ENCODE assay signal across 8 cellular contexts in the genomic region with DNA sequence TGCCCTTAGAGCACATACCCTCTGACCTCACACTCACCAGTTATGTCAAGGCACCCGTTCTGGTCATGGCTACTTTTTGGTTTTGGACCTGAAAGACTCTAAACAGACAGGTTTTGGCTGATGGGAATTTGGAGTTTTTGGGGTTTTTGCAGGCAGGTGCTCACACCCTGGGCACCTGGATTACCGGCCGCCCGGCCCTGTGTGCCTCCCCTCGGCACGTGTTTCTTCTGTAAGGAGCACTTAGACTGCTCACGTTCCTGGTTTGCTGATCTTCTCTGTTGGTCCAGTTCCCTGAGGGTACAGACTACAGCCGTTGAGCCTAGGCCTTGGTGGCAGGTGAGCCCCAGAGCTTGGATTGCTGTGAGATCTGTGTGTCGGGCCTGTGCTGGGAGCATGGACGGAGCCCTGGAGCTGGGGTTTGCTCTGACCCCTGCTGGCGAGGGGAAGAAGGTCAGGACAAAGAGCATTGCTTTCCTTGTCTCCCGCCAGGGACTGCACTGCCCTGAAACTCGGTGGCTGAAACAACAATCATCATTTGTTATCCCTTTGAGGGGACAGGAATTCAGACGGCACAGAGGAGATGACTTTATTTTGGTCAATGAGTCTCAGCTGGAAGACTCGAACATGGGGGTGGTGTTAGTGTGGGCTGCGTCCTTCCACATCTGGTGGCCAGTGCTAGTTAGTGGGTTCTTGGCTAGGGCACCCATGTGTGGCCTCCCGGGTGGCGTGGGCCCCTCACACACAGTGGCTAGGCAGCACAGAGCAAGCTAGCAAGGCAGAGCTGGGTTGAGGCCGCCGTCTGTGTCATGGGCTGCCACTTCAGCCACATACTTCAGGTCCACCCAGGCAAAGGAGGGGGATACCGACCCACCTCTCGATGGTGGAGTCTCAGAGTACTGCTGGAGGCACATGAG.
DNase-seq lines count a peak whose midpoint lies in the region; ATAC-seq and TF ChIP-seq lines count a peak whose summit lies in the region.

No MANE protein-coding gene starts in this region.

- H3K27ac Mint-ChIP-seq in stimulated activated naive CD8-positive, alpha-beta T cell treated with anti-CD3 and anti-CD28 coated beads, Interleukin-15, amount 100 ng/mL, for 72 hours, result peak overlapping the region in 1 of 2 donors; percentile 53

- no peaks in the 10 kb centered on the region for H3K27me3 Mint-ChIP-seq in stimulated activated naive CD8-positive, alpha-beta T cell treated with anti-CD3 and anti-CD28 coated beads, Interleukin-15, amount 100 ng/mL, for 72 hours

- TF ChIP-seq CTCF in breast epithelium (IDR thresholded peaks at IDR 0.05), result peak; percentile 48 to 58 (median 52)

- intact Hi-C loops in breast epithelium (cut with DNase I; ENCODE audit: low total_unique reads), result no loop called here

- no peaks in the 10 kb centered on the region for H3K9me3 Mint-ChIP-seq in stimulated activated naive CD8-positive, alpha-beta T cell treated with anti-CD3 and anti-CD28 coated beads, Interleukin-15, amount 100 ng/mL, for 72 hours

- ATAC-seq in stimulated activated naive CD8-positive, alpha-beta T cell treated with anti-CD3 and anti-CD28 coated beads, Interleukin-15, amount 100 ng/mL, for 72 hours, result peak; percentile 55
- ATAC-seq in GM21576 (IDR thresholded peaks at IDR 0.05; ENCODE audit: unreplicated experiment), result no peak

- in situ Hi-C loops in KBM-7 (cut with MboI; ENCODE audit: low pct_unique_long_range_greater_than_20kb, low sequenced_read_pairs), result no loop called here

- H3K27ac ChIP-seq in breast epithelium, result no peak overlapping the region

- peaks cover 68% of the 10 kb centered on the region for H3K4me1 Mint-ChIP-seq in stimulated activated naive CD8-positive, alpha-beta T cell treated with anti-CD3 and anti-CD28 coated beads, Interleukin-15, amount 100 ng/mL, for 72 hours

- H3K4me1 ChIP-seq in breast epithelium, result peaks cover 0 to 6% of the 10 kb centered on the region in 2 donors

- no peak overlapping the region for H3K4me3 ChIP-seq in breast epithelium

- no peaks in the 10 kb centered on the region for H3K36me3 ChIP-seq in breast epithelium

- no peak for TF ChIP-seq POLR2A in breast epithelium (IDR thresholded peaks at IDR 0.05)

- DNase-seq in Daoy (ENCODE audit: low read depth) (peak; percentile 28), KBM-7 (peak; percentile 53), breast epithelium (ENCODE audit: low spot score in 2 of 2) (no peak), islet precursor cell (peak; percentile 87), HK-2 (ENCODE audit: unreplicated experiment) (no peak), NCI-H2196 (lab: John Stamatoyannopoulos, UW; ENCODE audit: unreplicated experiment) (no peak)
- DNase-seq in stimulated activated naive CD8-positive, alpha-beta T cell treated with anti-CD3 and anti-CD28 coated beads, Interleukin-15, amount 100 ng/mL, for 72 hours, result no peak

- no peaks in the 10 kb centered on the region for H3K27me3 ChIP-seq in breast epithelium

- no peak overlapping the region for H3K4me3 Mint-ChIP-seq in stimulated activated naive CD8-positive, alpha-beta T cell treated with anti-CD3 and anti-CD28 coated beads, Interleukin-15, amount 100 ng/mL, for 72 hours

- no peaks in the 10 kb centered on the region for H3K9me3 ChIP-seq in breast epithelium

Comparison
In these comparisons a context has a peak if more than half of its experiments do, and no peak if none do; other contexts are left out.
1. DNase-seq: peak in Daoy (single experiment), KBM-7 (single experiment) and islet precursor cell (single experiment); none in breast epithelium (0 of 2), stimulated activated naive CD8-positive, alpha-beta T cell treated with anti-CD3 and anti-CD28 coated beads, Interleukin-15, amount 100 ng/mL, for 72 hours (0 of 2), HK-2 (single experiment) and NCI-H2196 (single experiment).